ENCODE assay signal across 13 cellular contexts in genomic region chr3:112042842-112043280, GRCh38. TPM values are rescaled to one million over a fixed set of nuclear protein-coding genes. Genes with fewer than 3 reads are reported as not detected.
DNase-seq lines count a peak whose midpoint lies in the region; ATAC-seq and TF ChIP-seq lines count a peak whose summit lies in the region.
"Had no signal": no experiment of that assay in that cellular context is flagged by ENCODE, and none has a peak within 500 bp of the region (broad histone marks: within the 10 kb centered on the region; RNA-seq: fewer than 3 reads in every experiment).

No MANE protein-coding gene starts in this region.

- CTCF ChIA-PET in naive thymus-derived CD4-positive, alpha-beta T cell (lab: Charles Lee) = interaction anchor here (0.6 to 1.9 kb wide), 7 partner anchors 8 to 324 kb away, joined by 3 to 8 read pairs (median 3); no protein-coding TSS in a partner anchor

- no peak for TF ChIP-seq POLR2A in GM18505 (IDR thresholded peaks at IDR 0.05; ENCODE audit: borderline replicate concordance, extremely low read depth, insufficient read depth, insufficient read length)

- no peaks in the 10 kb centered on the region for H3K27me3 ChIP-seq in naive thymus-derived CD4-positive, alpha-beta T cell (ENCODE audit: control insufficient read depth in 2 of 2, insufficient read depth in 2 of 2, low read length in 2 of 2)

- no peaks in the 10 kb centered on the region for H3K4me1 Mint-ChIP-seq in naive thymus-derived CD4-positive, alpha-beta T cell
- H3K4me1 Mint-ChIP-seq: naive thymus-derived CD8-positive, alpha-beta T cell had no signal

- H3K27me3 Mint-ChIP-seq in naive thymus-derived CD4-positive, alpha-beta T cell = peaks cover 0 to 1% (median 0%) of the 10 kb centered on the region in 5 donors

- POLR2A ChIA-PET in naive thymus-derived CD4-positive, alpha-beta T cell (lab: Charles Lee) = no interaction called here

- H3K4me3 Mint-ChIP-seq in naive thymus-derived CD4-positive, alpha-beta T cell = no peak overlapping the region
- H3K4me3 Mint-ChIP-seq: naive thymus-derived CD8-positive, alpha-beta T cell had no signal

- no peaks in the 10 kb centered on the region for H3K9me3 Mint-ChIP-seq in naive thymus-derived CD4-positive, alpha-beta T cell
- H3K9me3 Mint-ChIP-seq: naive thymus-derived CD8-positive, alpha-beta T cell had no signal

- no peak overlapping the region for H3K4me3 ChIP-seq in naive thymus-derived CD4-positive, alpha-beta T cell (ENCODE audit: low read length)

- DNase-seq in COR-L47 (lab: John Stamatoyannopoulos, UW) (peak; percentile 99), NCI-H1092 treated with DMSO at 0.1 percent for 48 hours (lab: John Stamatoyannopoulos, UW) (peak; percentile 100), NCI-H748 treated with DMSO at 0.1 percent for 48 hours (lab: John Stamatoyannopoulos, UW) (peak; percentile 99), foreskin melanocyte (peak; percentile 83)
- no peak for DNase-seq in naive thymus-derived CD4-positive, alpha-beta T cell
- DNase-seq: cortex of kidney had no signal

- ATAC-seq in HG02623 (IDR thresholded peaks at IDR 0.05; ENCODE audit: unreplicated experiment) (no peak), GM19351 (IDR thresholded peaks at IDR 0.05; ENCODE audit: unreplicated experiment) (no peak), GM18505 (IDR thresholded peaks at IDR 0.05; ENCODE audit: unreplicated experiment) (no peak)
- ATAC-seq in naive thymus-derived CD4-positive, alpha-beta T cell = no peak

- intact Hi-C loops in naive thymus-derived CD4-positive, alpha-beta T cell (cut with micrococcal nuclease) = loop anchor here (1.0 to 5.0 kb wide), 7 partner anchors 29 to 374 kb away; partner anchors contain the start of genes C3orf52 (in 2 of the 2) and ABHD10 (in 1 of the 2)

- no peak overlapping the region for H3K27ac ChIP-seq in naive thymus-derived CD4-positive, alpha-beta T cell (ENCODE audit: low read depth, low read length)
- H3K27ac ChIP-seq: WERI-Rb-1 had no signal

- no peaks in the 10 kb centered on the region for H3K4me1 ChIP-seq in naive thymus-derived CD4-positive, alpha-beta T cell (ENCODE audit: control insufficient read depth in 2 of 2, insufficient read depth in 2 of 2, low read length in 2 of 2)

- no peaks in the 10 kb centered on the region for H3K9me3 ChIP-seq in naive thymus-derived CD4-positive, alpha-beta T cell (ENCODE audit: control insufficient read depth in 2 of 3, low read length in 3 of 3)

- no peak overlapping the region for H3K27ac Mint-ChIP-seq in naive thymus-derived CD4-positive, alpha-beta T cell
- H3K27ac Mint-ChIP-seq: naive thymus-derived CD8-positive, alpha-beta T cell had no signal

- H3K36me3 ChIP-seq in naive thymus-derived CD4-positive, alpha-beta T cell (ENCODE audit: control insufficient read depth in 2 of 3, insufficient read depth in 3 of 3, low read length in 3 of 3) = no peaks in the 10 kb centered on the region
- H3K36me3 ChIP-seq: WERI-Rb-1 had no signal

- no peaks in the 10 kb centered on the region for H3K36me3 Mint-ChIP-seq in naive thymus-derived CD4-positive, alpha-beta T cell
- H3K36me3 Mint-ChIP-seq: naive thymus-derived CD8-positive, alpha-beta T cell had no signal

RNA-seq across cellular contexts. Expression of gene TMPRSS7, which starts 8.3 kb away (rescaled TPM):
- total RNA-seq in naive thymus-derived CD4-positive, alpha-beta T cell = not detected
- polyA plus RNA-seq in naive thymus-derived CD4-positive, alpha-beta T cell = under 1 TPM in 1 of 2 donors, not detected in 1; 0.09 TPM
- total RNA-seq: naive thymus-derived CD8-positive, alpha-beta T cell; subcutaneous adipose tissue had no signal
- polyA plus RNA-seq: BJ had no signal

RNA-seq across cellular contexts. Expression of gene C3orf52, which starts 43.3 kb away (rescaled TPM):
- 10 to 100 TPM in 1 of 5 experiments, 1 to 10 TPM in 4; 1.2 to 12.3 (median 1.9) TPM for total RNA-seq in naive thymus-derived CD4-positive, alpha-beta T cell
- polyA plus RNA-seq in naive thymus-derived CD4-positive, alpha-beta T cell = 1 to 10 TPM; 1.3 to 2.1 TPM

RNA-seq across cellular contexts. Expression of gene TAGLN3, which starts 44.1 kb away (rescaled TPM):
- total RNA-seq in naive thymus-derived CD4-positive, alpha-beta T cell = under 1 TPM in 1 of 5 experiments, not detected in 4; 0.51 TPM
- polyA plus RNA-seq in naive thymus-derived CD4-positive, alpha-beta T cell = not detected
- total RNA-seq: naive thymus-derived CD8-positive, alpha-beta T cell; subcutaneous adipose tissue had no signal
- polyA plus RNA-seq: BJ; naive thymus-derived CD8-positive, alpha-beta T cell had no signal

Comparison
In these comparisons a context has a peak if more than half of its experiments do, and no peak if none do; other contexts are left out.
1. DNase-seq: peak in COR-L47 (single experiment), NCI-H1092 treated with DMSO at 0.1 percent for 48 hours (single experiment), NCI-H748 treated with DMSO at 0.1 percent for 48 hours (single experiment) and foreskin melanocyte (single experiment); none in naive thymus-derived CD4-positive, alpha-beta T cell (0 of 9).